In the genomic region with DNA sequence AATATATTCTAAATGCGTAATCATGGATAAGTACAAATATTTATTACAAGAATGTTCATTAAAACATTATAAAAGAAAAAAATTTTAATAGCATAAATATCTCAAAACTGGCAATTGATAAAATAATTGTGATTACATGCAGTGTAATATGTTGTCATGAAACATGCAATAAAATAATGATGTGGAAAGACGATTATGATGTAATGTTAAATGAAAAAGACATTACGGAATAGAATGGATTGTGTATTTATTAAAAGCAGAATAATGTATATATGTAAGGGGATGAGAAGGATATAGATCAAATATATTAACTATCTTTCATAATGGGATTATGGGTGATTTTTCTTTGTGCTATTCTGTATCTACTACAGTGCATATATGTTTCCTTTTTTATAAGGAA, we compare ENCODE assay signal across 27 cellular contexts. TPM values are rescaled to one million over a fixed set of nuclear protein-coding genes. Genes with fewer than 3 reads are reported as not detected.
A peak's percentile ranks its signal among the peaks of the same experiment; 100 is the strongest.
DNase-seq lines count a peak whose midpoint lies in the region; ATAC-seq, FAIRE-seq and TF ChIP-seq lines count a peak whose summit lies in the region.
"Had no signal": no experiment of that assay in that cellular context is flagged by ENCODE, and none has a peak within 500 bp of the region (broad histone marks: within the 10 kb centered on the region; RNA-seq: fewer than 3 reads in every experiment).

No MANE protein-coding gene starts in this region.

- H3K4me3 ChIP-seq in A549 (no peak overlapping the region), HEK293 (ENCODE audit: low read depth, low read length) (no peak overlapping the region), pancreas (no peak overlapping the region), A673 (ENCODE audit: low read depth, low read length, poor library complexity, severe bottlenecking) (no peak overlapping the region)
- H3K4me3 ChIP-seq: BLaER1 had no signal

- no peaks in the 10 kb centered on the region for H3K9me3 ChIP-seq in A549
- no peaks in the 10 kb centered on the region for H3K9me3 ChIP-seq in HEK293 (ENCODE audit: control insufficient read depth, insufficient read depth, low read depth, low read length)
- H3K9me3 ChIP-seq in pancreas = no peaks in the 10 kb centered on the region
- H3K9me3 ChIP-seq in A673 (ENCODE audit: low read depth, low read length, poor library complexity, severe bottlenecking) = no peaks in the 10 kb centered on the region
- H3K9me3 ChIP-seq: BE2C, BLaER1 had no signal

- FAIRE-seq in A549 (lab: Jason Lieb, UNC) = peak; percentile 46
- FAIRE-seq in frontal cortex (lab: Jason Lieb, UNC) = peak; percentile 96
- peak; percentile 69 for FAIRE-seq in pancreas (lab: Jason Lieb, UNC)
- FAIRE-seq: GM12891, GM19239 had no signal

- CTCF ChIA-PET in A549 (lab: Yijun Ruan, JAX) (no interaction called here), HEK293 (lab: Yijun Ruan, JAX) (no interaction called here), A673 (lab: Charles Lee) (no interaction called here)

- TF ChIP-seq EP300 in A549 (IDR thresholded peaks at IDR 0.05) = no peak

- no peaks in the 10 kb centered on the region for H3K4me1 ChIP-seq in A549
- H3K4me1 ChIP-seq in HEK293 (ENCODE audit: control insufficient read depth, insufficient read depth, low read length) = no peaks in the 10 kb centered on the region
- H3K4me1 ChIP-seq in pancreas = no peaks in the 10 kb centered on the region
- H3K4me1 ChIP-seq in A673 (ENCODE audit: insufficient read depth, low read length, poor library complexity, severe bottlenecking) = no peaks in the 10 kb centered on the region
- H3K4me1 ChIP-seq: BE2C, BLaER1 had no signal

- no peak overlapping the region for H3K27ac Mint-ChIP-seq in osteocyte (ENCODE audit: unreplicated experiment)
- H3K27ac Mint-ChIP-seq: CD14-positive monocyte; CD4-positive, alpha-beta memory T cell; CD4-positive, CD25-positive, alpha-beta regulatory T cell had no signal

- no peak for TF ChIP-seq CTCF in A549 (IDR thresholded peaks at IDR 0.05)
- TF ChIP-seq CTCF in HEK293 (tag by site-specific recombination; IDR thresholded peaks at IDR 0.05) = no peak
- TF ChIP-seq CTCF in pancreas (IDR thresholded peaks at IDR 0.05) = no peak
- TF ChIP-seq CTCF in osteocyte (IDR thresholded peaks at IDR 0.05) = no peak
- TF ChIP-seq CTCF in A673 (conservative IDR thresholded peaks at IDR 0.05; ENCODE audit: low read depth, low read length) = no peak

- POLR2A ChIA-PET in A549 (lab: Yijun Ruan, JAX) = no interaction called here
- POLR2A ChIA-PET in HEK293 (lab: Yijun Ruan, JAX) = no interaction called here
- POLR2A ChIA-PET in A673 (lab: Charles Lee; ENCODE audit: low non-redundant PET) = no interaction called here

- H3K4me1 Mint-ChIP-seq in osteocyte (ENCODE audit: unreplicated experiment) = no peaks in the 10 kb centered on the region
- H3K4me1 Mint-ChIP-seq: CD14-positive monocyte; CD4-positive, alpha-beta memory T cell; CD8-positive, alpha-beta memory T cell had no signal

- H3K9me3 Mint-ChIP-seq in osteocyte (ENCODE audit: unreplicated experiment) = no peaks in the 10 kb centered on the region
- H3K9me3 Mint-ChIP-seq: CD4-positive, alpha-beta memory T cell; CD8-positive, alpha-beta memory T cell had no signal

- TF ChIP-seq POLR2A in A549 (IDR thresholded peaks at IDR 0.05; ENCODE audit: low read length) = no peak

- WGBS in A549 (ENCODE audit: missing lambda C conversion rate) = 84% methylated on average over 3 of the region's 3 CpGs
- 98 to 99% methylated on average over 3 of the region's 3 CpGs for WGBS in pancreas, 2 donors

- no peak overlapping the region for H3K4me3 Mint-ChIP-seq in osteocyte (ENCODE audit: unreplicated experiment)
- H3K4me3 Mint-ChIP-seq: CD14-positive monocyte; CD4-positive, alpha-beta memory T cell; CD4-positive, CD25-positive, alpha-beta regulatory T cell; CD8-positive, alpha-beta memory T cell had no signal

- BruUV-seq in A673 (replicated peaks; lab: Mats Ljungman, UMichigan) = no TSS peak

- H3K36me3 Mint-ChIP-seq in osteocyte (ENCODE audit: unreplicated experiment) = peaks cover 37% of the 10 kb centered on the region

- intact Hi-C loops in pancreas (cut with DNase I) = no loop called here
- intact Hi-C loops in A673 (cut with micrococcal nuclease; ENCODE audit: unreplicated experiment) = no loop called here

- H3K27me3 ChIP-seq in pancreas = no peaks in the 10 kb centered on the region
- H3K27me3 ChIP-seq in A673 (replicated peaks; ENCODE audit: insufficient read depth, low read depth, low read length, poor library complexity) = no peaks in the 10 kb centered on the region
- H3K27me3 ChIP-seq: BE2C, BLaER1 had no signal

- ATAC-seq in A549 = no peak
- ATAC-seq in pancreas = no peak

- no peak for TF ChIP-seq RAD21 in A549 (conservative IDR thresholded peaks at IDR 0.05 in 1 of 2, IDR thresholded peaks at IDR 0.05 in 1 of 2)

- H3K36me3 ChIP-seq in HEK293 (ENCODE audit: control insufficient read depth in 2 of 2, insufficient read depth in 1 of 2, low read length in 2 of 2) (peaks cover 15 to 49% of the 10 kb centered on the region in 2 experiments), pancreas (peaks cover 0 to 37% (median 6%) of the 10 kb centered on the region in 3 donors), A673 (ENCODE audit: insufficient read depth, low read length, poor library complexity, severe bottlenecking) (peaks cover 26% of the 10 kb centered on the region)

- H3K27me3 Mint-ChIP-seq in osteocyte (ENCODE audit: unreplicated experiment) = no peaks in the 10 kb centered on the region
- H3K27me3 Mint-ChIP-seq: CD4-positive, alpha-beta memory T cell; CD4-positive, CD25-positive, alpha-beta regulatory T cell; CD8-positive, alpha-beta memory T cell had no signal

- H3K27ac ChIP-seq in A549 (no peak overlapping the region), HEK293 (ENCODE audit: extremely low read depth, low read depth, low read length) (no peak overlapping the region), pancreas (no peak overlapping the region), A673 (ENCODE audit: low read depth, low read length, poor library complexity, severe bottlenecking) (no peak overlapping the region)
- H3K27ac ChIP-seq: BLaER1 had no signal

- no peak for DNase-seq in A549 (ENCODE audit: low read depth in 1 of 2, low spot score in 1 of 2)
- DNase-seq in frontal cortex (ENCODE audit: low spot score in 2 of 2) = no peak
- no peak for DNase-seq in pancreas
- no peak for DNase-seq in GDM1 (lab: John Stamatoyannopoulos, UW)
- no peak for DNase-seq in osteocyte (ENCODE audit: extremely low spot score, unreplicated experiment)
- no peak for DNase-seq in A673 (ENCODE audit: low spot score)
- DNase-seq: 8988T; ACHN; BE2C; C1 segment of cervical spinal cord; CD4-positive, alpha-beta memory T cell; CD4-positive, CD25-positive, alpha-beta regulatory T cell; CD8-positive, alpha-beta memory T cell; COR-L47; DMS 273 treated with DMSO at 0.1 percent for 48 hours; DMS153; DMS53; DMS79; DND-41; EL; GF-D8 had no signal

- no peak overlapping the region for H3K4me2 ChIP-seq in A549
- H3K4me2 ChIP-seq: BLaER1 had no signal

TF ChIP-seq in A549, 52 proteins besides CTCF, POLR2A, EP300 and RAD21 (continues in another document):
- TF ChIP-seq FOXS1 (CRISPR knock-in tag; IDR thresholded peaks at IDR 0.05) = no peak
- no peak for TF ChIP-seq JUNB (IDR thresholded peaks at IDR 0.05)
- no peak for TF ChIP-seq MAFK (IDR thresholded peaks at IDR 0.05; ENCODE audit: partially characterized antibody)
- TF ChIP-seq, protein P1, sequence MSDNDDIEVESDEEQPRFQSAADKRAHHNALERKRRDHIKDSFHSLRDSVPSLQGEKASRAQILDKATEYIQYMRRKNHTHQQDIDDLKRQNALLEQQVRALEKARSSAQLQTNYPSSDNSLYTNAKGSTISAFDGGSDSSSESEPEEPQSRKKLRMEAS (IDR thresholded peaks at IDR 0.05) = no peak

TF ChIP-seq in HEK293, 187 proteins besides CTCF, POLR2A, EP300 and RAD21:
- peak; percentile 76 for TF ChIP-seq ATF2 (tag by site-specific recombination; IDR thresholded peaks at IDR 0.05; ENCODE audit: low read depth)
- no peak for TF ChIP-seq ZNF266 (tag by site-specific recombination; IDR thresholded peaks at IDR 0.05; ENCODE audit: low read depth)
TF ChIP-seq in HEK293: peak in this region for 1.

RNA-seq across cellular contexts. Expression of gene NDUFA9, which starts 32.8 kb away (rescaled TPM):
- polyA plus RNA-seq in A549 (2011; rRNA removed) = 81.4 and 125 TPM in 2 replicates
- polyA plus RNA-seq in A549 (2012; cell fraction: cytosol; rRNA removed) = 103 and 134 TPM in 2 replicates
- 112 and 155 TPM in 2 replicates for polyA plus RNA-seq in A549 (2012; cell fraction: nucleus; rRNA removed)
- polyA plus RNA-seq in A549 (2017; fragmentation: RNase III; extraction: RNeasy Plus Mini Kit Qiagen cat#74134 plus additional on column Dnase treatment) = 113 to 124 TPM (median 121 TPM) in 3 replicates
- polyA minus RNA-seq in A549 (2011; rRNA and poly(A)+ RNA removed) = 297 and 349 TPM in 2 replicates
- total RNA-seq in frontal cortex = 32.2 TPM
- 10 to 100 TPM; 21.1 to 45.3 (median 36.1) TPM for total RNA-seq in pancreas
- polyA plus RNA-seq in pancreas = 10 to 100 TPM; 33.8 to 48.6 TPM
- 78.9 and 87.4 TPM in 2 replicates for total RNA-seq in osteocyte
- total RNA-seq in A673 (2021) = 181 and 199 TPM in 2 replicates

RNA-seq across cellular contexts. Expression of gene AKAP3, which starts 32.9 kb away (rescaled TPM):
- polyA plus RNA-seq in A549 (2011; rRNA removed) = 0.59 and 0.75 TPM in 2 replicates
- polyA plus RNA-seq in A549 (2012; cell fraction: cytosol; rRNA removed) = 0.13 and 0.25 TPM in 2 replicates
- 0.06 and 0.07 TPM in 2 replicates for polyA plus RNA-seq in A549 (2012; cell fraction: nucleus; rRNA removed)
- polyA plus RNA-seq in A549 (2017; fragmentation: RNase III; extraction: RNeasy Plus Mini Kit Qiagen cat#74134 plus additional on column Dnase treatment) = 0.14 to 0.51 TPM (median 0.37 TPM) in 3 replicates
- 0.66 and 1.2 TPM in 2 replicates for polyA minus RNA-seq in A549 (2011; rRNA and poly(A)+ RNA removed)
- 4.1 TPM for total RNA-seq in frontal cortex
- 1 to 10 TPM; 1.9 to 3.9 (median 2.6) TPM for total RNA-seq in pancreas
- polyA plus RNA-seq in pancreas = under 1 TPM; 0.87 TPM
- 0.97 and 1.1 TPM in 2 replicates for total RNA-seq in osteocyte
- 1.0 and 1.7 TPM in 2 replicates for total RNA-seq in A673 (2021)
- polyA plus RNA-seq: CD14-positive monocyte had no signal

RNA-seq across cellular contexts. Expression of gene GALNT8, which starts 38.5 kb away (rescaled TPM):
- polyA plus RNA-seq in A549 (2011; rRNA removed) (not detected in 2 replicates), A549 (2017; fragmentation: RNase III; extraction: RNeasy Plus Mini Kit Qiagen cat#74134 plus additional on column Dnase treatment) (not detected in 3 replicates), pancreas (1 to 10 TPM; 1.7 to 5.7 TPM)
- not detected in 2 replicates for polyA plus RNA-seq in A549 (2012; cell fraction: cytosol; rRNA removed)
- not detected in 2 replicates for polyA plus RNA-seq in A549 (2012; cell fraction: nucleus; rRNA removed)
- polyA minus RNA-seq in A549 (2011; rRNA and poly(A)+ RNA removed) = not detected in 2 replicates
- total RNA-seq in frontal cortex (57.5 TPM), pancreas (1 to 10 TPM in 1 of 6 donors, under 1 TPM in 5; 0.28 to 1.8 (median 0.43) TPM), osteocyte (0.16 and 0.21 TPM in 2 replicates), A673 (2021) (not detected in 2 replicates)
- polyA plus RNA-seq: AG04450 had no signal

Comparison
In these comparisons a context has a peak if more than half of its experiments do, and no peak if none do; other contexts are left out.
1. RNA of gene GALNT8, which starts 38.5 kb away (total RNA-seq): 57.5 TPM in frontal cortex (single experiment); 0.28 to 1.8 TPM in pancreas, 0.16 to 0.21 TPM in osteocyte and not detected in A673; every median in the first group is over 10 times any median in the second.